ENCODE assay signal across 13 cellular contexts in genomic region chr1:228015276-228016180, GRCh38. TPM values are rescaled to one million over a fixed set of nuclear protein-coding genes. Genes with fewer than 3 reads are reported as not detected.
DNase-seq lines count a peak whose midpoint lies in the region; ATAC-seq and TF ChIP-seq lines count a peak whose summit lies in the region.
"Had no signal": no experiment of that assay in that cellular context is flagged by ENCODE, and none has a peak within 500 bp of the region (broad histone marks: within the 10 kb centered on the region; RNA-seq: fewer than 3 reads in every experiment).

No MANE protein-coding gene starts in this region.

- DNase-seq in activated effector memory CD4-positive, alpha-beta T cell treated with anti-CD3 and anti-CD28 coated beads, Interleukin-2, amount 50 U/mL, for 16 hours = peak; percentile 49
- DNase-seq in activated effector memory CD4-positive, alpha-beta T cell treated with Interleukin-2 at 50 U/mL for 16 hours = no peak
- DNase-seq in PC-3 = peak; percentile 57
- peak; percentile 17 for DNase-seq in fibroblast of the aortic adventitia (ENCODE audit: low read depth)
- no peak for DNase-seq in effector memory CD4-positive, alpha-beta T cell
- DNase-seq in NCI-H1092 (lab: John Stamatoyannopoulos, UW) = no peak
- DNase-seq: amniotic stem cell had no signal

- H3F3A ChIP-seq in PC-3 (ENCODE audit: low read length, unreplicated experiment) = no peaks in the 10 kb centered on the region

- CTCF ChIA-PET in PC-3 (lab: Charles Lee) = no interaction called here

- peak overlapping the region; percentile 39 for H2AFZ ChIP-seq in PC-3 (ENCODE audit: low read length)

- no peaks in the 10 kb centered on the region for H3K79me2 ChIP-seq in PC-3 (ENCODE audit: low read length)

- BruUV-seq in PC-3 (replicated peaks; lab: Mats Ljungman, UMichigan) = no TSS peak

- POLR2A ChIA-PET in PC-3 (lab: Charles Lee; ENCODE audit: unreplicated experiment) = no interaction called here

- H3K4me2 ChIP-seq in PC-3 (ENCODE audit: low read length) = peak overlapping the region; percentile 4; the same call in 1 of the 2 replicates
- H3K4me2 ChIP-seq in skeletal muscle satellite cell (ENCODE audit: low read length) = peak overlapping the region; percentile 38

- TF ChIP-seq CTCF in PC-3 (conservative IDR thresholded peaks at IDR 0.05; ENCODE audit: low read depth, low read length) = no peak
- no peak for TF ChIP-seq CTCF in fibroblast of the aortic adventitia (IDR thresholded peaks at IDR 0.05; ENCODE audit: insufficient read depth, low read length)

- H3K27me3 ChIP-seq in PC-3 (ENCODE audit: low read length) = no peaks in the 10 kb centered on the region
- peaks cover 16% of the 10 kb centered on the region for H3K27me3 ChIP-seq in skeletal muscle satellite cell (ENCODE audit: control insufficient read depth, insufficient read depth, low read length)
- no peaks in the 10 kb centered on the region for H3K27me3 ChIP-seq in effector memory CD4-positive, alpha-beta T cell (replicated peaks; ENCODE audit: control insufficient read depth, insufficient read depth, low read length, poor library complexity, severe bottlenecking)

- no peak overlapping the region for H3K4me3 ChIP-seq in PC-3 (ENCODE audit: low read length)
- no peak overlapping the region for H3K4me3 ChIP-seq in fibroblast of the aortic adventitia (ENCODE audit: low read depth, low read length)
- no peak overlapping the region for H3K4me3 ChIP-seq in skeletal muscle satellite cell (ENCODE audit: low read length)
- H3K4me3 ChIP-seq in effector memory CD4-positive, alpha-beta T cell (ENCODE audit: insufficient read depth, low read depth, low read length, poor library complexity, severe bottlenecking) = no peak overlapping the region
- H3K4me3 ChIP-seq: SK-N-MC had no signal

- ATAC-seq in PC-3 (peak; percentile 62), HG02938 (IDR thresholded peaks at IDR 0.05; ENCODE audit: unreplicated experiment) (no peak)
- ATAC-seq: stimulated activated memory B cell treated with anti-CD40 and anti-IgM and Interleukin-4, amounts not matched to agents 10 μg/mL and 1 μg/mL and 100 μg/mL, for 72 hours had no signal

- no peak overlapping the region for H3K9ac ChIP-seq in PC-3 (ENCODE audit: low read length)
- no peak overlapping the region for H3K9ac ChIP-seq in skeletal muscle satellite cell (ENCODE audit: low read depth, low read length)

- no peak overlapping the region for H3K27ac ChIP-seq in PC-3 (ENCODE audit: low read length)
- H3K27ac ChIP-seq in effector memory CD4-positive, alpha-beta T cell (ENCODE audit: insufficient read depth, low read length, poor library complexity, severe bottlenecking) = no peak overlapping the region
- H3K27ac ChIP-seq: SK-N-MC had no signal

- H3K4me1 ChIP-seq in PC-3 (ENCODE audit: insufficient read depth, low read length) (peaks cover 16% of the 10 kb centered on the region), skeletal muscle satellite cell (ENCODE audit: control insufficient read depth, insufficient read depth, low read length) (peaks cover 16% of the 10 kb centered on the region)
- H3K4me1 ChIP-seq in effector memory CD4-positive, alpha-beta T cell (ENCODE audit: control insufficient read depth, insufficient read depth, low read length, poor library complexity, severe bottlenecking) = no peaks in the 10 kb centered on the region

- H3K9me3 ChIP-seq in PC-3 (ENCODE audit: low read length) (no peaks in the 10 kb centered on the region), skeletal muscle satellite cell (replicated peaks; ENCODE audit: low read length) (no peaks in the 10 kb centered on the region)
- no peaks in the 10 kb centered on the region for H3K9me3 ChIP-seq in effector memory CD4-positive, alpha-beta T cell (ENCODE audit: control insufficient read depth, low read length)

- no peaks in the 10 kb centered on the region for H3K9me2 ChIP-seq in PC-3 (replicated peaks; ENCODE audit: low read length)

- no peaks in the 10 kb centered on the region for H4K20me1 ChIP-seq in PC-3 (ENCODE audit: low read length)

- H3K36me3 ChIP-seq in PC-3 (ENCODE audit: low read depth, low read length) (no peaks in the 10 kb centered on the region), skeletal muscle satellite cell (ENCODE audit: insufficient read depth, low read length) (no peaks in the 10 kb centered on the region)
- no peaks in the 10 kb centered on the region for H3K36me3 ChIP-seq in effector memory CD4-positive, alpha-beta T cell (ENCODE audit: control insufficient read depth, insufficient read depth, low read length)

- intact Hi-C loops in PC-3 (cut with micrococcal nuclease) = no loop called here

RNA-seq across cellular contexts. Expression of gene WNT3A, which starts 8.7 kb away (rescaled TPM):
- total RNA-seq in PC-3 (2014; rRNA removed) (1.0 and 1.5 TPM in 2 replicates), fibroblast of the aortic adventitia (ENCODE audit: low replicate concordance) (not detected in 2 replicates)
- total RNA-seq in skeletal muscle satellite cell (2012; rRNA removed) = not detected in 2 replicates
- total RNA-seq: endothelial cell of umbilical vein, NCI-H460 had no signal

Comparison
In these comparisons a context has a peak if more than half of its experiments do, and no peak if none do; other contexts are left out.
1. DNase-seq: peak in activated effector memory CD4-positive, alpha-beta T cell treated with anti-CD3 and anti-CD28 coated beads, Interleukin-2, amount 50 U/mL, for 16 hours (single experiment), PC-3 (single experiment) and fibroblast of the aortic adventitia (single experiment); none in activated effector memory CD4-positive, alpha-beta T cell treated with Interleukin-2 at 50 U/mL for 16 hours (single experiment), effector memory CD4-positive, alpha-beta T cell (0 of 3) and NCI-H1092 (single experiment).